12 cellular contexts compared by ENCODE assay signal in genomic region chr12:24780969-24781368, GRCh38.
A peak's percentile ranks its signal among the peaks of the same experiment; 100 is the strongest.
DNase-seq lines count a peak whose midpoint lies in the region; ATAC-seq and TF ChIP-seq lines count a peak whose summit lies in the region.
"Had no signal": no experiment of that assay in that cellular context is flagged by ENCODE, and none has a peak within 500 bp of the region (broad histone marks: within the 10 kb centered on the region; RNA-seq: fewer than 3 reads in every experiment).

No MANE protein-coding gene starts in this region.

- CTCF ChIA-PET in activated CD8-positive, alpha-beta T cell treated with anti-CD3 and anti-CD28 coated beads for 36 hours (lab: Charles Lee), result no interaction called here
- CTCF ChIA-PET in activated CD8-positive, alpha-beta T cell treated with anti-CD3 and anti-CD28 coated beads, Interleukin-2, amount 10 ng/mL, durations not matched to agents 7 days and 5 days (lab: Charles Lee), result no interaction called here

- no peak for TF ChIP-seq EP300 in ovary (IDR thresholded peaks at IDR 0.05)

- no peaks in the 10 kb centered on the region for H3K9me3 Mint-ChIP-seq in activated CD8-positive, alpha-beta T cell treated with anti-CD3 and anti-CD28 coated beads for 36 hours
- H3K9me3 Mint-ChIP-seq in activated CD8-positive, alpha-beta T cell treated with anti-CD3 and anti-CD28 coated beads, Interleukin-2, amount 10 ng/mL, durations not matched to agents 7 days and 5 days (ENCODE audit: insufficient read depth), result no peaks in the 10 kb centered on the region

- 79 to 85% (median 80%) methylated on average over 2 of the region's 2 CpGs for WGBS in ovary, 3 donors

- POLR2A ChIA-PET in activated CD8-positive, alpha-beta T cell treated with anti-CD3 and anti-CD28 coated beads for 36 hours (lab: Charles Lee), result no interaction called here
- POLR2A ChIA-PET in activated CD8-positive, alpha-beta T cell treated with anti-CD3 and anti-CD28 coated beads, Interleukin-2, amount 10 ng/mL, durations not matched to agents 7 days and 5 days (lab: Charles Lee), result no interaction called here

- no peak overlapping the region for H3K4me3 ChIP-seq in upper lobe of right lung
- H3K4me3 ChIP-seq in ovary, result no peak overlapping the region
- H3K4me3 ChIP-seq: cardiac muscle cell had no signal

- H3K9me3 ChIP-seq in upper lobe of right lung (no peaks in the 10 kb centered on the region), ovary (no peaks in the 10 kb centered on the region)

- TF ChIP-seq POLR2A in ovary (IDR thresholded peaks at IDR 0.05), result no peak

- no peaks in the 10 kb centered on the region for H3K4me1 Mint-ChIP-seq in activated CD8-positive, alpha-beta T cell treated with anti-CD3 and anti-CD28 coated beads for 36 hours (ENCODE audit: low read depth)
- no peaks in the 10 kb centered on the region for H3K4me1 Mint-ChIP-seq in activated CD8-positive, alpha-beta T cell treated with anti-CD3 and anti-CD28 coated beads, Interleukin-2, amount 10 ng/mL, durations not matched to agents 7 days and 5 days (ENCODE audit: low read depth)
- H3K4me1 Mint-ChIP-seq: naive B cell had no signal

- H3K36me3 ChIP-seq in upper lobe of right lung, result no peaks in the 10 kb centered on the region
- no peaks in the 10 kb centered on the region for H3K36me3 ChIP-seq in ovary
- H3K36me3 ChIP-seq: cardiac muscle cell had no signal

- ATAC-seq in activated CD8-positive, alpha-beta T cell treated with anti-CD3 and anti-CD28 coated beads for 36 hours, result no peak
- no peak for ATAC-seq in activated CD8-positive, alpha-beta T cell treated with anti-CD3 and anti-CD28 coated beads, Interleukin-2, amount 10 ng/mL, durations not matched to agents 7 days and 5 days
- no peak for ATAC-seq in upper lobe of right lung
- no peak for ATAC-seq in HG03354 (IDR thresholded peaks at IDR 0.05; ENCODE audit: poor library complexity, severe bottlenecking, unreplicated experiment)

- H3K4me1 ChIP-seq in upper lobe of right lung (peaks cover 11% of the 10 kb centered on the region), ovary (ENCODE audit: insufficient read depth) (peaks cover 1% of the 10 kb centered on the region)

- no peaks in the 10 kb centered on the region for H3K36me3 Mint-ChIP-seq in activated CD8-positive, alpha-beta T cell treated with anti-CD3 and anti-CD28 coated beads for 36 hours (ENCODE audit: low read depth)
- no peaks in the 10 kb centered on the region for H3K36me3 Mint-ChIP-seq in activated CD8-positive, alpha-beta T cell treated with anti-CD3 and anti-CD28 coated beads, Interleukin-2, amount 10 ng/mL, durations not matched to agents 7 days and 5 days (ENCODE audit: low read depth)
- H3K36me3 Mint-ChIP-seq: naive B cell had no signal

- TF ChIP-seq CTCF in activated CD8-positive, alpha-beta T cell treated with anti-CD3 and anti-CD28 coated beads for 36 hours (IDR thresholded peaks at IDR 0.05), result peak; percentile 34
- TF ChIP-seq CTCF in upper lobe of right lung (IDR thresholded peaks at IDR 0.05) (peak; percentile 18), ovary (IDR thresholded peaks at IDR 0.05) (no peak)

- no peak overlapping the region for H3K4me3 Mint-ChIP-seq in activated CD8-positive, alpha-beta T cell treated with anti-CD3 and anti-CD28 coated beads for 36 hours
- H3K4me3 Mint-ChIP-seq in activated CD8-positive, alpha-beta T cell treated with anti-CD3 and anti-CD28 coated beads, Interleukin-2, amount 10 ng/mL, durations not matched to agents 7 days and 5 days, result no peak overlapping the region
- H3K4me3 Mint-ChIP-seq: naive B cell had no signal

- no peak for DNase-seq in activated CD8-positive, alpha-beta T cell treated with anti-CD3 and anti-CD28 coated beads for 36 hours
- no peak for DNase-seq in activated CD8-positive, alpha-beta T cell treated with anti-CD3 and anti-CD28 coated beads, Interleukin-2, amount 10 ng/mL, durations not matched to agents 7 days and 5 days
- DNase-seq in NCI-H1694 treated with DMSO at 0.1 percent for 48 hours (lab: John Stamatoyannopoulos, UW) (peak; percentile 16), dermis blood vessel endothelial cell (peak; percentile 10), upper lobe of right lung (no peak), ovary (no peak), ecto neural progenitor cell (ENCODE audit: low spot score) (no peak)
- DNase-seq: activated CD8-positive, alpha-beta memory T cell treated with anti-CD3 and anti-CD28 coated beads, Interleukin-2, amount 50 U/mL, for 4 hours; naive B cell; NCI-H146 had no signal

- intact Hi-C loops in activated CD8-positive, alpha-beta T cell treated with anti-CD3 and anti-CD28 coated beads for 36 hours (cut with micrococcal nuclease), result no loop called here
- intact Hi-C loops in upper lobe of right lung (cut with DNase I), result no loop called here
- intact Hi-C loops in ovary (cut with DNase I), result no loop called here

- H3K27me3 Mint-ChIP-seq in activated CD8-positive, alpha-beta T cell treated with anti-CD3 and anti-CD28 coated beads for 36 hours, result peaks cover 13% of the 10 kb centered on the region
- peaks cover 13% of the 10 kb centered on the region for H3K27me3 Mint-ChIP-seq in activated CD8-positive, alpha-beta T cell treated with anti-CD3 and anti-CD28 coated beads, Interleukin-2, amount 10 ng/mL, durations not matched to agents 7 days and 5 days (ENCODE audit: low read depth)
- H3K27me3 Mint-ChIP-seq: naive B cell had no signal

- H3K27ac Mint-ChIP-seq in activated CD8-positive, alpha-beta T cell treated with anti-CD3 and anti-CD28 coated beads for 36 hours, result no peak overlapping the region
- H3K27ac Mint-ChIP-seq in activated CD8-positive, alpha-beta T cell treated with anti-CD3 and anti-CD28 coated beads, Interleukin-2, amount 10 ng/mL, durations not matched to agents 7 days and 5 days, result no peak overlapping the region
- H3K27ac Mint-ChIP-seq: naive B cell had no signal

- H3K27me3 ChIP-seq in upper lobe of right lung (no peaks in the 10 kb centered on the region), ovary (no peaks in the 10 kb centered on the region)
- H3K27me3 ChIP-seq: cardiac muscle cell had no signal

- H3K27ac ChIP-seq in upper lobe of right lung, result no peak overlapping the region
- no peak overlapping the region for H3K27ac ChIP-seq in ovary
- H3K27ac ChIP-seq: cardiac muscle cell had no signal

Comparison
In these comparisons a context has a peak if more than half of its experiments do, and no peak if none do; other contexts are left out.
1. DNase-seq: peak in NCI-H1694 treated with DMSO at 0.1 percent for 48 hours (single experiment) and dermis blood vessel endothelial cell (single experiment); none in activated CD8-positive, alpha-beta T cell treated with anti-CD3 and anti-CD28 coated beads for 36 hours (single experiment), activated CD8-positive, alpha-beta T cell treated with anti-CD3 and anti-CD28 coated beads, Interleukin-2, amount 10 ng/mL, durations not matched to agents 7 days and 5 days (single experiment), upper lobe of right lung (single experiment), ovary (0 of 5) and ecto neural progenitor cell (single experiment).
2. CTCF ChIP-seq: peak in activated CD8-positive, alpha-beta T cell treated with anti-CD3 and anti-CD28 coated beads for 36 hours (single experiment) and upper lobe of right lung (single experiment); none in ovary (0 of 3).